14 cellular contexts compared by ENCODE assay signal in genomic region chr15:78201281-78202190, GRCh38. TPM values are rescaled to one million over a fixed set of nuclear protein-coding genes. Genes with fewer than 3 reads are reported as not detected.
DNase-seq lines count a peak whose midpoint lies in the region; ATAC-seq and TF ChIP-seq lines count a peak whose summit lies in the region.
"Had no signal": no experiment of that assay in that cellular context is flagged by ENCODE, and none has a peak within 500 bp of the region (broad histone marks: within the 10 kb centered on the region; RNA-seq: fewer than 3 reads in every experiment).

No MANE protein-coding gene starts in this region.

- no peaks in the 10 kb centered on the region for H3K4me1 ChIP-seq in RWPE2 (ENCODE audit: insufficient read depth, poor library complexity, severe bottlenecking)
- H3K4me1 ChIP-seq in lung (ENCODE audit: control insufficient read depth in 2 of 2, insufficient read depth in 2 of 2, low read length in 2 of 2): no peaks in the 10 kb centered on the region

- ATAC-seq in RWPE2 (ENCODE audit: low read depth) (no peak), lung (ENCODE audit: insufficient read depth, low FRiP score) (no peak)
- ATAC-seq: PC-3 had no signal

- H3K27me3 ChIP-seq in RWPE2 (ENCODE audit: insufficient read depth, poor library complexity, severe bottlenecking) (no peaks in the 10 kb centered on the region), lung (ENCODE audit: control insufficient read depth, insufficient read depth) (no peaks in the 10 kb centered on the region)

- H3K27ac Mint-ChIP-seq in activated CD4-positive, alpha-beta memory T cell treated with anti-CD3 and anti-CD28 coated beads, Interleukin-2, amount 10 ng/mL, durations not matched to agents 7 days and 5 days: no peak overlapping the region
- no peak overlapping the region for H3K27ac Mint-ChIP-seq in activated CD4-positive, alpha-beta memory T cell treated with anti-CD3 and anti-CD28 coated beads for 36 hours
- no peak overlapping the region for H3K27ac Mint-ChIP-seq in type B pancreatic cell
- H3K27ac Mint-ChIP-seq: CD14-positive monocyte had no signal

- H3K4me3 Mint-ChIP-seq in activated CD4-positive, alpha-beta memory T cell treated with anti-CD3 and anti-CD28 coated beads, Interleukin-2, amount 10 ng/mL, durations not matched to agents 7 days and 5 days: no peak overlapping the region
- no peak overlapping the region for H3K4me3 Mint-ChIP-seq in activated CD4-positive, alpha-beta memory T cell treated with anti-CD3 and anti-CD28 coated beads for 36 hours
- no peak overlapping the region for H3K4me3 Mint-ChIP-seq in type B pancreatic cell
- H3K4me3 Mint-ChIP-seq: CD14-positive monocyte had no signal

- no peak overlapping the region for H3K4me3 ChIP-seq in RWPE2 (ENCODE audit: severe bottlenecking)
- H3K4me3 ChIP-seq in lung: no peak overlapping the region

- H3K4me1 Mint-ChIP-seq in activated CD4-positive, alpha-beta memory T cell treated with anti-CD3 and anti-CD28 coated beads, Interleukin-2, amount 10 ng/mL, durations not matched to agents 7 days and 5 days: no peaks in the 10 kb centered on the region
- H3K4me1 Mint-ChIP-seq in activated CD4-positive, alpha-beta memory T cell treated with anti-CD3 and anti-CD28 coated beads for 36 hours (ENCODE audit: low read depth): no peaks in the 10 kb centered on the region
- peaks cover 12% of the 10 kb centered on the region for H3K4me1 Mint-ChIP-seq in type B pancreatic cell (ENCODE audit: unreplicated experiment)

- H3K36me3 Mint-ChIP-seq in activated CD4-positive, alpha-beta memory T cell treated with anti-CD3 and anti-CD28 coated beads, Interleukin-2, amount 10 ng/mL, durations not matched to agents 7 days and 5 days (ENCODE audit: low read depth): no peaks in the 10 kb centered on the region
- no peaks in the 10 kb centered on the region for H3K36me3 Mint-ChIP-seq in activated CD4-positive, alpha-beta memory T cell treated with anti-CD3 and anti-CD28 coated beads for 36 hours
- no peaks in the 10 kb centered on the region for H3K36me3 Mint-ChIP-seq in type B pancreatic cell
- H3K36me3 Mint-ChIP-seq: CD14-positive monocyte had no signal

- no peaks in the 10 kb centered on the region for H3K9me3 ChIP-seq in RWPE2 (ENCODE audit: severe bottlenecking)
- no peaks in the 10 kb centered on the region for H3K9me3 ChIP-seq in lung (ENCODE audit: control insufficient read depth in 2 of 2, insufficient read depth in 1 of 2, low read length in 1 of 2)

- peak; percentile 10 for DNase-seq in activated CD4-positive, alpha-beta memory T cell treated with anti-CD3 and anti-CD28 coated beads, Interleukin-2, amount 10 ng/mL, durations not matched to agents 7 days and 5 days
- DNase-seq in activated CD4-positive, alpha-beta memory T cell treated with anti-CD3 and anti-CD28 coated beads for 36 hours: no peak
- peak; percentile 60 for DNase-seq in RWPE2 (ENCODE audit: low spot score)
- DNase-seq in lung (ENCODE audit: low spot score): peak; percentile 23
- peak; percentile 55 for DNase-seq in type B pancreatic cell (ENCODE audit: extremely low spot score, unreplicated experiment)
- DNase-seq in NCI-H446 (lab: John Stamatoyannopoulos, UW): no peak
- DNase-seq in retina: no peak
- no peak for DNase-seq in substantia nigra (lab: John Stamatoyannopoulos, UW)
- DNase-seq: COR-L47, NCI-H1436 treated with DMSO at 0.1 percent for 48 hours, NCI-H2081, NCI-H526 treated with DMSO at 0.1 percent for 48 hours, PC-3 had no signal

- intact Hi-C loops in activated CD4-positive, alpha-beta memory T cell treated with anti-CD3 and anti-CD28 coated beads for 36 hours (cut with micrococcal nuclease): no loop called here

- POLR2A ChIA-PET in activated CD4-positive, alpha-beta memory T cell treated with anti-CD3 and anti-CD28 coated beads, Interleukin-2, amount 10 ng/mL, durations not matched to agents 7 days and 5 days (lab: Charles Lee): no interaction called here
- POLR2A ChIA-PET in activated CD4-positive, alpha-beta memory T cell treated with anti-CD3 and anti-CD28 coated beads for 36 hours (lab: Charles Lee): no interaction called here

- CTCF ChIA-PET in activated CD4-positive, alpha-beta memory T cell treated with anti-CD3 and anti-CD28 coated beads, Interleukin-2, amount 10 ng/mL, durations not matched to agents 7 days and 5 days (lab: Charles Lee): interaction anchor here (2.7 kb wide), 1 partner anchor 39 kb away, joined by 12 read pairs; no protein-coding TSS in a partner anchor
- CTCF ChIA-PET in activated CD4-positive, alpha-beta memory T cell treated with anti-CD3 and anti-CD28 coated beads for 36 hours (lab: Charles Lee): interaction anchor here (0.7 to 1.3 kb wide), 2 partner anchors 33 to 71 kb away, joined by 3 to 5 read pairs; partner anchors contain the start of genes ACSBG1 and CIB2

- peaks cover 10% of the 10 kb centered on the region for H3K27me3 Mint-ChIP-seq in activated CD4-positive, alpha-beta memory T cell treated with anti-CD3 and anti-CD28 coated beads, Interleukin-2, amount 10 ng/mL, durations not matched to agents 7 days and 5 days
- H3K27me3 Mint-ChIP-seq in activated CD4-positive, alpha-beta memory T cell treated with anti-CD3 and anti-CD28 coated beads for 36 hours: no peaks in the 10 kb centered on the region
- H3K27me3 Mint-ChIP-seq in type B pancreatic cell: peaks cover 7% of the 10 kb centered on the region

- H3K27ac ChIP-seq in RWPE2 (ENCODE audit: poor library complexity, severe bottlenecking): no peak overlapping the region
- no peak overlapping the region for H3K27ac ChIP-seq in lung (ENCODE audit: low read depth in 1 of 2, low read length in 1 of 2)
- no peak overlapping the region for H3K27ac ChIP-seq in substantia nigra (ENCODE audit: low read depth, low read length, poor library complexity, severe bottlenecking)

- 83 to 87% methylated on average over 10 of the region's 10 CpGs for WGBS in lung, 2 donors

- no peak for TF ChIP-seq CTCF in RWPE2 (IDR thresholded peaks at IDR 0.05; ENCODE audit: poor library complexity, severe bottlenecking)
- no peak for TF ChIP-seq CTCF in lung (IDR thresholded peaks at IDR 0.05; ENCODE audit: control extremely low read depth, extremely low read depth)
- no peak for TF ChIP-seq CTCF in type B pancreatic cell (conservative IDR thresholded peaks at IDR 0.05)

- H3K9me3 Mint-ChIP-seq in activated CD4-positive, alpha-beta memory T cell treated with anti-CD3 and anti-CD28 coated beads, Interleukin-2, amount 10 ng/mL, durations not matched to agents 7 days and 5 days: no peaks in the 10 kb centered on the region
- H3K9me3 Mint-ChIP-seq in activated CD4-positive, alpha-beta memory T cell treated with anti-CD3 and anti-CD28 coated beads for 36 hours: no peaks in the 10 kb centered on the region
- no peaks in the 10 kb centered on the region for H3K9me3 Mint-ChIP-seq in type B pancreatic cell
- H3K9me3 Mint-ChIP-seq: CD14-positive monocyte had no signal

- no peaks in the 10 kb centered on the region for H3K36me3 ChIP-seq in RWPE2 (ENCODE audit: low read depth)
- no peaks in the 10 kb centered on the region for H3K36me3 ChIP-seq in lung (ENCODE audit: control insufficient read depth in 2 of 2, insufficient read depth in 2 of 2, low read length in 2 of 2)

RNA-seq across cellular contexts. Expression of gene ACSBG1, which starts 32.8 kb away (rescaled TPM):
- total RNA-seq in activated CD4-positive, alpha-beta memory T cell treated with anti-CD3 and anti-CD28 coated beads, Interleukin-2, amount 10 ng/mL, durations not matched to agents 7 days and 5 days: not detected
- total RNA-seq in activated CD4-positive, alpha-beta memory T cell treated with anti-CD3 and anti-CD28 coated beads for 36 hours: under 1 TPM in 1 of 2 experiments, not detected in 1; 0.26 TPM
- 1 to 10 TPM; 3.5 to 7.9 TPM for total RNA-seq in lung
- polyA plus RNA-seq in lung: 1 to 10 TPM in 1 of 2 donors, under 1 TPM in 1; 0.47 to 1.5 TPM
- total RNA-seq in type B pancreatic cell (ENCODE audit: low replicate concordance): 0.71 TPM in 1 of 2 replicates, not detected in the other
- polyA plus RNA-seq: CD14-positive monocyte had no signal

RNA-seq across cellular contexts. Expression of gene IDH3A, which starts 52.4 kb away (rescaled TPM):
- 10 to 100 TPM; 73.5 to 85.0 TPM for total RNA-seq in activated CD4-positive, alpha-beta memory T cell treated with anti-CD3 and anti-CD28 coated beads, Interleukin-2, amount 10 ng/mL, durations not matched to agents 7 days and 5 days
- total RNA-seq in activated CD4-positive, alpha-beta memory T cell treated with anti-CD3 and anti-CD28 coated beads for 36 hours: 100 to 1,000 TPM; 106 to 111 TPM
- 10 to 100 TPM; 55.0 to 83.2 TPM for total RNA-seq in lung
- polyA plus RNA-seq in lung: 10 to 100 TPM; 28.6 to 36.0 TPM
- total RNA-seq in type B pancreatic cell (ENCODE audit: low replicate concordance): 66.5 and 93.6 TPM in 2 replicates

Comparison
In these comparisons a context has a peak if more than half of its experiments do, and no peak if none do; other contexts are left out.
1. DNase-seq: peak in activated CD4-positive, alpha-beta memory T cell treated with anti-CD3 and anti-CD28 coated beads, Interleukin-2, amount 10 ng/mL, durations not matched to agents 7 days and 5 days (single experiment), RWPE2 (single experiment), lung (single experiment) and type B pancreatic cell (single experiment); none in activated CD4-positive, alpha-beta memory T cell treated with anti-CD3 and anti-CD28 coated beads for 36 hours (single experiment), NCI-H446 (0 of 2), retina (single experiment) and substantia nigra (0 of 49).